15 cellular contexts compared by ENCODE assay signal in the genomic region with DNA sequence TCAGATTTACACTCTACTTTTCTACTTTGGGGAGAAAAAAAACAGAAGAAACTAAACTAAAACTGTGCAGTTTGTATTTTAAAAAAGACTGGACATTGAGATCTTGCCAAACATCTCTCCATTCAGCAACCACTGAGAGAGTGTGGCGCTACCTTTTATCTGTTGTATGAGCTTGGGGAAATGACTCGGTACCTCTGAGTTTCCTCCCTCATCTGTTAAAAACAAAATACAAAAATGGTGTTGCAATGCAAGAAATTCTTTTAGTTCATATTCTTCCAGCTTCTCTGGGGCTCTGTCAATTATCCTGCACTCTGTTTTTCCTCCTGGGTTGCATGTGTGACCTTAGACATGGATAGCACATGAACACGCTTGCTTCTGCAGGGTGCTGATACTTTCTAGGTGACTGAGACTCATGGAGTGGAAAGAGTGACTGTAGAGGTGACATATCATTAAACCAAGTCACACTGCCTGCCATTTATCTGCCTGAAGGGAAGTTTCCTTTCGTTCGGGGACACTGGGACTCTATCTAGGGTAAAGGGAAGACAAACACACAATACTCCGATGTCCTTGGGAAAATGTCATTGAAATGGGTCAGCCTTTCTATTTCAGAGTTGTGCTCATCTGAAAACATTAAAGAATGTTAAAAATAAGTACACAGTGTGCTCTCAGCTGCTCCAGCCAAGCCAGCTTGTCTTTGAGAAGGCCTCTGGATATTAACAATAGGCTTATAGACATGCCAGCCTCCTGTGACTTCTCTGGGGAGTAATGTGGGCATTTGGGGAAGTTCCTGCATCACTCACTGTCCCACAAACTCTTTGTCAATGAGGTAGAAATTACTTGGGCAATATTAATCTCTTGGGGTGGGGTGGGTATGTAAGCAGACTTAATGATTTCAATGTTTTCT.
DNase-seq lines count a peak whose midpoint lies in the region; ATAC-seq and TF ChIP-seq lines count a peak whose summit lies in the region.
"Had no signal": no experiment of that assay in that cellular context is flagged by ENCODE, and none has a peak within 500 bp of the region (broad histone marks: within the 10 kb centered on the region; RNA-seq: fewer than 3 reads in every experiment).

No MANE protein-coding gene starts in this region.

- H3K4me3 Mint-ChIP-seq in endodermal cell, result no peak overlapping the region
- H3K4me3 Mint-ChIP-seq: activated naive CD4-positive, alpha-beta T cell treated with anti-CD3 and anti-CD28 coated beads, Interleukin-2, amount 50 U/mL, for 24 hours; stimulated activated naive CD8-positive, alpha-beta T cell treated with anti-CD3 and anti-CD28 coated beads, Interleukin-15, Interleukin-2, amounts not matched to agents 100 ng/mL and 50 ng/mL, for 24 hours had no signal

- H3K9ac ChIP-seq in endodermal cell (ENCODE audit: extremely low read depth, low read length, poor library complexity, severe bottlenecking), result no peak overlapping the region

- no peaks in the 10 kb centered on the region for H3K36me3 ChIP-seq in ascending aorta
- H3K36me3 ChIP-seq in gastrocnemius medialis, result no peaks in the 10 kb centered on the region
- no peaks in the 10 kb centered on the region for H3K36me3 ChIP-seq in tibial artery
- no peaks in the 10 kb centered on the region for H3K36me3 ChIP-seq in endodermal cell (ENCODE audit: control insufficient read depth, insufficient read depth, low read length)

- H3K9me3 Mint-ChIP-seq in endodermal cell, result no peaks in the 10 kb centered on the region
- H3K9me3 Mint-ChIP-seq: activated naive CD4-positive, alpha-beta T cell treated with anti-CD3 and anti-CD28 coated beads, Interleukin-2, amount 50 U/mL, for 24 hours; stimulated activated naive CD8-positive, alpha-beta T cell treated with anti-CD3 and anti-CD28 coated beads, Interleukin-15, Interleukin-2, amounts not matched to agents 100 ng/mL and 50 ng/mL, for 24 hours had no signal

- no peaks in the 10 kb centered on the region for H3K36me3 Mint-ChIP-seq in endodermal cell (ENCODE audit: low read depth)
- H3K36me3 Mint-ChIP-seq: activated naive CD4-positive, alpha-beta T cell treated with anti-CD3 and anti-CD28 coated beads, Interleukin-2, amount 50 U/mL, for 24 hours had no signal

- H3K27me3 ChIP-seq in ascending aorta, result no peaks in the 10 kb centered on the region
- H3K27me3 ChIP-seq in right cardiac atrium (ENCODE audit: control insufficient read depth, insufficient read depth), result no peaks in the 10 kb centered on the region
- no peaks in the 10 kb centered on the region for H3K27me3 ChIP-seq in gastrocnemius medialis
- no peaks in the 10 kb centered on the region for H3K27me3 ChIP-seq in tibial artery
- H3K27me3 ChIP-seq in endodermal cell (ENCODE audit: control insufficient read depth, insufficient read depth, low read length, poor library complexity, severe bottlenecking), result no peaks in the 10 kb centered on the region

- no peaks in the 10 kb centered on the region for H3K9me3 ChIP-seq in ascending aorta
- H3K9me3 ChIP-seq in right cardiac atrium (ENCODE audit: control insufficient read depth, low read length), result no peaks in the 10 kb centered on the region
- H3K9me3 ChIP-seq in gastrocnemius medialis, result no peaks in the 10 kb centered on the region
- no peaks in the 10 kb centered on the region for H3K9me3 ChIP-seq in tibial artery
- H3K9me3 ChIP-seq in endodermal cell (ENCODE audit: control insufficient read depth, low read length), result no peaks in the 10 kb centered on the region

- H3K27ac ChIP-seq in ascending aorta (peak overlapping the region; percentile 5 to 33), right cardiac atrium (ENCODE audit: low read length) (peak overlapping the region; percentile 75), gastrocnemius medialis (peak overlapping the region; percentile 12 to 66 (median 47)), tibial artery (peak overlapping the region in 1 of 2 donors; percentile 8), endodermal cell (ENCODE audit: low read depth, low read length) (no peak overlapping the region)
- H3K27ac ChIP-seq: C4-2B had no signal

- peaks cover 2% of the 10 kb centered on the region for H3K27me3 Mint-ChIP-seq in endodermal cell (ENCODE audit: insufficient read depth)
- H3K27me3 Mint-ChIP-seq: activated naive CD4-positive, alpha-beta T cell treated with anti-CD3 and anti-CD28 coated beads, Interleukin-2, amount 50 U/mL, for 24 hours had no signal

- intact Hi-C loops in ascending aorta (cut with DNase I) (no loop called here), right cardiac atrium (cut with DNase I) (loop anchor here in 1 of 4 donors (5.0 kb wide), 1 partner anchor 124 kb away; no protein-coding TSS in a partner anchor), gastrocnemius medialis (cut with DNase I; ENCODE audit: low total_unique reads) (no loop called here), tibial artery (cut with DNase I; ENCODE audit: low total_unique reads) (loop anchor here (10.0 kb wide), 1 partner anchor 83 kb away; no protein-coding TSS in a partner anchor)

- TF ChIP-seq CTCF in ascending aorta (IDR thresholded peaks at IDR 0.05) (no peak), gastrocnemius medialis (IDR thresholded peaks at IDR 0.05 in 4 of 5, conservative IDR thresholded peaks at IDR 0.05 in 1 of 5) (no peak), tibial artery (IDR thresholded peaks at IDR 0.05) (no peak), endodermal cell (conservative IDR thresholded peaks at IDR 0.05) (no peak)

- peaks cover 2% of the 10 kb centered on the region for H3K4me1 Mint-ChIP-seq in endodermal cell
- H3K4me1 Mint-ChIP-seq: activated naive CD4-positive, alpha-beta T cell treated with anti-CD3 and anti-CD28 coated beads, Interleukin-2, amount 50 U/mL, for 24 hours had no signal

- ATAC-seq in right cardiac atrium (peak; percentile 64 to 83), gastrocnemius medialis (peak; percentile 65 to 71)

- WGBS in right cardiac atrium, result 39% methylated on average over 6 of the region's 6 CpGs
- 96 to 100% methylated on average over 1 to 6 of the region's 6 CpGs for WGBS in endodermal cell (ENCODE audit: insufficient coverage in 1 of 2, insufficient read length in 1 of 2), 2 experiments

- no peak overlapping the region for H3K27ac Mint-ChIP-seq in endodermal cell
- H3K27ac Mint-ChIP-seq: activated naive CD4-positive, alpha-beta T cell treated with anti-CD3 and anti-CD28 coated beads, Interleukin-2, amount 50 U/mL, for 24 hours; stimulated activated naive CD8-positive, alpha-beta T cell treated with anti-CD3 and anti-CD28 coated beads, Interleukin-15, Interleukin-2, amounts not matched to agents 100 ng/mL and 50 ng/mL, for 24 hours had no signal

- DNase-seq in Kasumi-1 (lab: John Stamatoyannopoulos, UW) (peak; percentile 10 to 33), ascending aorta (ENCODE audit: low spot score in 2 of 2) (no peak), right cardiac atrium (peak in 1 of 3 donors; percentile 59), gastrocnemius medialis (no peak), tibial artery (no peak), endodermal cell (no peak), ureter (ENCODE audit: low spot score) (no peak)
- no peak for DNase-seq in activated CD4-positive, CD25-positive, alpha-beta regulatory T cell treated with anti-CD3 and anti-CD28 coated beads, Interleukin-2, amount 50 U/mL, for 72 hours
- DNase-seq: kidney glomerular epithelial cell; MV-4-11; stimulated activated CD4-positive, alpha-beta T cell treated with anti-CD3 and anti-CD28 coated beads, Interleukin-2, amount 100 ng/mL, for 48 hours; T-helper 9 cell had no signal

- in situ Hi-C loops in gastrocnemius medialis (cut with MboI; ENCODE audit: low sequenced_read_pairs in 4 of 4), result no loop called here

- H3K4me1 ChIP-seq in ascending aorta (peaks cover 0 to 4% of the 10 kb centered on the region in 2 donors), right cardiac atrium (ENCODE audit: control insufficient read depth, insufficient read depth, low read length) (peaks cover 16% of the 10 kb centered on the region), gastrocnemius medialis (peaks cover 0 to 28% of the 10 kb centered on the region in 2 donors), tibial artery (no peaks in the 10 kb centered on the region), endodermal cell (ENCODE audit: control insufficient read depth, insufficient read depth, low read length) (no peaks in the 10 kb centered on the region)

- no peak for TF ChIP-seq POLR2A in gastrocnemius medialis (IDR thresholded peaks at IDR 0.05)

- H3K4me3 ChIP-seq in ascending aorta (no peak overlapping the region), right cardiac atrium (ENCODE audit: low read length) (no peak overlapping the region), gastrocnemius medialis (no peak overlapping the region), tibial artery (no peak overlapping the region), endodermal cell (ENCODE audit: low read length) (no peak overlapping the region)

Comparison
In these comparisons a context has a peak if more than half of its experiments do, and no peak if none do; other contexts are left out.
1. DNase-seq: peak in Kasumi-1 (2 of 2); none in ascending aorta (0 of 2), gastrocnemius medialis (0 of 2), tibial artery (0 of 2), activated CD4-positive, CD25-positive, alpha-beta regulatory T cell treated with anti-CD3 and anti-CD28 coated beads, Interleukin-2, amount 50 U/mL, for 72 hours (single experiment), endodermal cell (single experiment) and ureter (single experiment).